Comparison of ENCODE assay signal across 8 cellular contexts in genomic region chr3:136752327-136753111, GRCh38. TPM values are rescaled to one million over a fixed set of nuclear protein-coding genes. Genes with fewer than 3 reads are reported as not detected.
DNase-seq lines count a peak whose midpoint lies in the region; FAIRE-seq and TF ChIP-seq lines count a peak whose summit lies in the region.

TSS of gene STAG1 (minus strand) at chr3:136752378. CDS start at chr3:136630898, 121,480 bp downstream.

- DNase-seq in H9 (peak; percentile 98), M059J (ENCODE audit: low read depth) (peak; percentile 98), SHP77 (lab: John Stamatoyannopoulos, UW) (peak; percentile 94 to 95), fibroblast of the conjunctiva (ENCODE audit: low read depth) (peak; percentile 96), stomach (peak; percentile 99)
- peak; percentile 100 for DNase-seq in activated effector memory CD4-positive, alpha-beta T cell treated with anti-CD3 and anti-CD28 coated beads, Interleukin-2, amount 50 U/mL, for 16 hours

- intact Hi-C loops in stomach (cut with DNase I; ENCODE audit: low total_unique reads): loop anchor here (10.0 kb wide), 1 partner anchor 358 kb away; no protein-coding TSS in a partner anchor

- H2BK12ac ChIP-seq in H9 (ENCODE audit: insufficient read length, low read depth, low read length): peak within 1 kb of the TSS; percentile 67

- H3K4me1 ChIP-seq in H9 (ENCODE audit: insufficient read depth, low read length): peaks cover 5% of the 10 kb centered on the region; the same call in 1 of the 2 replicates
- peaks cover 21 to 49% (median 39%) of the 10 kb centered on the region in 4 donors for H3K4me1 ChIP-seq in stomach

- no peaks in the 10 kb centered on the region for H3K9me3 Mint-ChIP-seq in H9

- H3K27me3 ChIP-seq in H9 (ENCODE audit: insufficient read depth, low read length) (no peaks in the 10 kb centered on the region), neural cell (ENCODE audit: insufficient read depth, low read depth, low read length) (no peaks in the 10 kb centered on the region), stomach (no peaks in the 10 kb centered on the region)

- H2BK120ac ChIP-seq in H9 (ENCODE audit: low read depth, low read length, poor library complexity, severe bottlenecking): no peak within 1 kb of the TSS

- H3K4ac ChIP-seq in H9 (ENCODE audit: low read depth, low read length): no peak within 1 kb of the TSS; the same call in 1 of the 2 replicates

- H2BK15ac ChIP-seq in H9 (ENCODE audit: low read depth, low read length): no peak within 1 kb of the TSS

- H2BK5ac ChIP-seq in H9 (ENCODE audit: insufficient read length, low read length): peak within 1 kb of the TSS; percentile 88

- H3K9me2 ChIP-seq in neural cell (ENCODE audit: insufficient read depth, low read length): no peaks in the 10 kb centered on the region

- H3K27ac ChIP-seq in H9 (ENCODE audit: insufficient read length, low read depth, low read length): peak within 1 kb of the TSS; percentile 81
- peak within 1 kb of the TSS; percentile 98 for H3K27ac ChIP-seq in neural cell (ENCODE audit: low read length)
- peak within 1 kb of the TSS; percentile 95 to 100 (median 99) for H3K27ac ChIP-seq in stomach

- peak; percentile 97 for TF ChIP-seq RAD21 in neural cell (conservative IDR thresholded peaks at IDR 0.05)

- peak; percentile 46 for TF ChIP-seq EP300 in neural cell (conservative IDR thresholded peaks at IDR 0.05; ENCODE audit: poor library complexity, severe bottlenecking)
- no peak for TF ChIP-seq EP300 in stomach (IDR thresholded peaks at IDR 0.05)

- H3K9me3 ChIP-seq in H9 (ENCODE audit: control insufficient read depth, low read depth, low read length) (no peaks in the 10 kb centered on the region), neural cell (ENCODE audit: low read length) (no peaks in the 10 kb centered on the region), stomach (no peaks in the 10 kb centered on the region)

- peaks cover 12% of the 10 kb centered on the region for H3K23me2 ChIP-seq in H9 (ENCODE audit: insufficient read length, low read depth, low read length, poor library complexity, severe bottlenecking)

- peak within 1 kb of the TSS; percentile 84 for H3K9ac ChIP-seq in H9 (ENCODE audit: extremely low read depth, insufficient read length, low read length)
- H3K9ac ChIP-seq in neural cell (ENCODE audit: low read length): peak within 1 kb of the TSS; percentile 94

- H3K27me3 Mint-ChIP-seq in H9 (ENCODE audit: low read depth): no peaks in the 10 kb centered on the region

- no peaks in the 10 kb centered on the region for H3F3A ChIP-seq in neural cell (ENCODE audit: insufficient read depth, low read length, poor library complexity, severe bottlenecking)

- H3K79me2 ChIP-seq in H9 (ENCODE audit: insufficient read depth, low read length) (peaks cover 18% of the 10 kb centered on the region; the same call in 1 of the 2 replicates), neural cell (replicated peaks; ENCODE audit: insufficient read depth, low read length) (peaks cover 37% of the 10 kb centered on the region)

- H3K36me3 ChIP-seq in neural cell (ENCODE audit: insufficient read depth, low read length) (no peaks in the 10 kb centered on the region), stomach (no peaks in the 10 kb centered on the region)

- H2BK20ac ChIP-seq in H9 (ENCODE audit: low read depth, low read length, poor library complexity, severe bottlenecking): no peak within 1 kb of the TSS

- H3K4me3 ChIP-seq in neural cell (ENCODE audit: low read length) (peak within 1 kb of the TSS; percentile 82), stomach (peak within 1 kb of the TSS; percentile 67 to 92 (median 82))

- peak within 1 kb of the TSS; percentile 95 for H3K4me2 ChIP-seq in H9 (ENCODE audit: insufficient read depth, insufficient read length, low read length)
- H3K4me2 ChIP-seq in neural cell (ENCODE audit: low read length): peak within 1 kb of the TSS; percentile 96

- peak within 1 kb of the TSS; percentile 84 to 95 for H3K4me3 Mint-ChIP-seq in H9

- TF ChIP-seq POLR2A in stomach (IDR thresholded peaks at IDR 0.05): peak in 2 of 4 donors; percentile 19 to 71

- peak; percentile 86 for FAIRE-seq in G401.6 (lab: Jason Lieb, UNC)

- H4K20me1 ChIP-seq in H9 (ENCODE audit: control insufficient read depth, insufficient read depth, insufficient read length) (no peaks in the 10 kb centered on the region), neural cell (ENCODE audit: insufficient read depth) (no peaks in the 10 kb centered on the region)

- no peaks in the 10 kb centered on the region; a peak in 1 of 7 replicates for H3K36me3 Mint-ChIP-seq in H9 (ENCODE audit: insufficient read depth in 1 of 3, low read depth in 3 of 3)

- H2AFZ ChIP-seq in H9 (ENCODE audit: low read length): no peak within 1 kb of the TSS
- H2AFZ ChIP-seq in neural cell (ENCODE audit: low read depth, low read length): peak within 1 kb of the TSS; percentile 96

- peak within 1 kb of the TSS; percentile 4 for H4K5ac ChIP-seq in H9 (ENCODE audit: insufficient read length, low read depth, low read length)

- no peak within 1 kb of the TSS for H3K23ac ChIP-seq in H9 (ENCODE audit: insufficient read length, low read depth, low read length)

- H3K56ac ChIP-seq in H9 (ENCODE audit: insufficient read length, low read depth, low read length): peak within 1 kb of the TSS; percentile 92

- TF ChIP-seq CTCF in H9 (conservative IDR thresholded peaks at IDR 0.05) (peak; percentile 97), neural cell (IDR thresholded peaks at IDR 0.05; ENCODE audit: poor library complexity, severe bottlenecking) (peak; percentile 100), stomach (IDR thresholded peaks at IDR 0.05) (peak in 6 of 7 experiments; percentile 85 to 99 (median 96))

- H4K91ac ChIP-seq in H9 (ENCODE audit: insufficient read length, low read depth, low read length): no peak within 1 kb of the TSS

- H3T11ph ChIP-seq in H9 (ENCODE audit: low read length): no peak within 1 kb of the TSS

- no peak within 1 kb of the TSS for H4K8ac ChIP-seq in H9 (replicated peaks; ENCODE audit: insufficient read length, low read depth, low read length)

- no peaks in the 10 kb centered on the region for H3K79me1 ChIP-seq in H9 (ENCODE audit: insufficient read depth, low read depth, low read length, poor library complexity, severe bottlenecking)

- H3K4me1 Mint-ChIP-seq in H9: peaks cover 41 to 43% of the 10 kb centered on the region in 2 experiments

- H3K18ac ChIP-seq in H9 (ENCODE audit: insufficient read length, low read depth, low read length): peak within 1 kb of the TSS; percentile 96

- WGBS in H9 (ENCODE audit: extremely low coverage, insufficient read length, low lambda C conversion rate): no CpG with 5 or more reads among the region's 78 CpGs
- 0 to 1% (median 0%) methylated on average over 32 to 78 of the region's 78 CpGs for WGBS in stomach, 5 donors

- no peak within 1 kb of the TSS for H2AK5ac ChIP-seq in H9 (ENCODE audit: insufficient read length, low read length)

- peak within 1 kb of the TSS; percentile 98 to 100 (median 99) for H3K27ac Mint-ChIP-seq in H9

- peak within 1 kb of the TSS; percentile 97 for H3K14ac ChIP-seq in H9 (ENCODE audit: insufficient read depth, low read length)

TF ChIP-seq in neural cell, 6 proteins besides CTCF, POLR2A, EP300 and RAD21:
- TF ChIP-seq POLR2AphosphoS5 (IDR thresholded peaks at IDR 0.05): peak; percentile 81
- peak; percentile 92 for TF ChIP-seq REST (IDR thresholded peaks at IDR 0.05; ENCODE audit: borderline replicate concordance)
- peak; percentile 92 for TF ChIP-seq TAF1 (IDR thresholded peaks at IDR 0.05; ENCODE audit: low read depth)
- TF ChIP-seq EZH2 (IDR thresholded peaks at IDR 0.05; ENCODE audit: borderline replicate concordance, insufficient read depth, low read length, poor library complexity, severe bottlenecking): no peak
- TF ChIP-seq SMC3 (conservative IDR thresholded peaks at IDR 0.05; ENCODE audit: poor library complexity): peak; percentile 98
- peak; percentile 79 for TF ChIP-seq MXI1 (conservative IDR thresholded peaks at IDR 0.05; ENCODE audit: poor library complexity, severe bottlenecking)

RNA-seq across cellular contexts. Expression of gene STAG1, which starts in this region (rescaled TPM):
- total RNA-seq in H9 (2021) (31.2 and 34.6 TPM in 2 replicates), stomach (100 to 1,000 TPM in 1 of 5 donors, 10 to 100 TPM in 4; 28.1 to 105 (median 49.2) TPM)
- 24.9 and 31.6 TPM in 2 replicates for total RNA-seq in M059J (2014; rRNA removed; shearing (Covaris generic))
- polyA plus RNA-seq in neural cell (29.7 and 30.8 TPM in 2 replicates), stomach (1 to 10 TPM; 7.5 to 8.1 (median 8.1) TPM)
- polyA minus RNA-seq in neural cell: 88.9 and 106 TPM in 2 replicates

Comparison
In these comparisons a context has a peak if more than half of its experiments do, and no peak if none do; other contexts are left out.
1. Peak in every context shown above with its lines: DNase-seq, H3K4me3 ChIP-seq and H3K27ac ChIP-seq.